9 cellular contexts compared by ENCODE assay signal in genomic region chr7:150378853-150379589, GRCh38. TPM values are rescaled to one million over a fixed set of nuclear protein-coding genes. Genes with fewer than 3 reads are reported as not detected.
DNase-seq lines count a peak whose midpoint lies in the region; ATAC-seq, FAIRE-seq and TF ChIP-seq lines count a peak whose summit lies in the region.
"Had no signal": no experiment of that assay in that cellular context is flagged by ENCODE, and none has a peak within 500 bp of the region (broad histone marks: within the 10 kb centered on the region; RNA-seq: fewer than 3 reads in every experiment).

ZNF775 (plus strand) TSS chr7:150379330; CDS start chr7:150388471, 9,141 bp downstream.

- intact Hi-C loops in activated CD4-positive, alpha-beta T cell treated with anti-CD3 and anti-CD28 coated beads for 36 hours (cut with DNase I, micrococcal nuclease) = loop anchor here (1.0 to 10.0 kb wide), 15 partner anchors 10 to 1132 kb away; partner anchors contain the start of genes ACTR3C (in 2 of the 2), LRRC61 (in 2 of the 2), ABCF2 (in 1 of the 2) and ATP6V0E2 (in 1 of the 2)

- H3K4me1 Mint-ChIP-seq in activated CD4-positive, alpha-beta T cell treated with anti-CD3 and anti-CD28 coated beads for 36 hours = peaks cover 53% of the 10 kb centered on the region

- peaks cover 17% of the 10 kb centered on the region for H3K36me3 ChIP-seq in BE2C

- peaks cover 4% of the 10 kb centered on the region; the same call in 1 of the 2 replicates for H3K4me1 ChIP-seq in BE2C

- no peaks in the 10 kb centered on the region for H3K9me3 Mint-ChIP-seq in activated CD4-positive, alpha-beta T cell treated with anti-CD3 and anti-CD28 coated beads for 36 hours (ENCODE audit: low read depth)

- peak within 1 kb of the TSS; percentile 63 for H3K27ac Mint-ChIP-seq in activated CD4-positive, alpha-beta T cell treated with anti-CD3 and anti-CD28 coated beads for 36 hours

- TF ChIP-seq CTCF in BE2C (IDR thresholded peaks at IDR 0.05; ENCODE audit: low read depth, low read length) (no peak), choroid plexus epithelial cell (conservative IDR thresholded peaks at IDR 0.05; ENCODE audit: low read depth, low read length) (no peak)

- DNase-seq in BE2C = peak; percentile 97
- peak; percentile 95 for DNase-seq in GM19239 (ENCODE audit: insufficient read length, low spot score)
- peak; percentile 80 for DNase-seq in NCI-H510A treated with DMSO at 0.1 percent for 48 hours (lab: John Stamatoyannopoulos, UW)
- peak; percentile 96 for DNase-seq in activated CD4-positive, alpha-beta T cell treated with anti-CD3 and anti-CD28 coated beads for 36 hours
- peak; percentile 93 for DNase-seq in choroid plexus epithelial cell (ENCODE audit: low read depth)
- peak; percentile 98 for DNase-seq in kidney tubule cell (ENCODE audit: low spot score)
- peak; percentile 81 to 93 for DNase-seq in stimulated activated CD4-positive, alpha-beta T cell treated with anti-CD3 and anti-CD28 coated beads, Interleukin-15, amount 100 ng/mL, for 48 hours (ENCODE audit: low read depth in 2 of 2)

- POLR2A ChIA-PET in activated CD4-positive, alpha-beta T cell treated with anti-CD3 and anti-CD28 coated beads for 36 hours (lab: Charles Lee) = no interaction called here

- H3K4me3 ChIP-seq in BE2C (ENCODE audit: low read depth, low read length) = peak within 1 kb of the TSS; percentile 92
- peak within 1 kb of the TSS; percentile 87 for H3K4me3 ChIP-seq in choroid plexus epithelial cell (ENCODE audit: low read depth, low read length)

- no peaks in the 10 kb centered on the region for H3K27me3 ChIP-seq in BE2C

- H3K27me3 Mint-ChIP-seq in activated CD4-positive, alpha-beta T cell treated with anti-CD3 and anti-CD28 coated beads for 36 hours = no peaks in the 10 kb centered on the region

- H3K4me3 Mint-ChIP-seq in activated CD4-positive, alpha-beta T cell treated with anti-CD3 and anti-CD28 coated beads for 36 hours = peak within 1 kb of the TSS; percentile 81

- FAIRE-seq in GM19239 (lab: Jason Lieb, UNC) = peak; percentile 80
- FAIRE-seq: TTC549 had no signal

- H3K9me3 ChIP-seq in BE2C = no peaks in the 10 kb centered on the region

- ATAC-seq in HG03439 (IDR thresholded peaks at IDR 0.05; ENCODE audit: unreplicated experiment) = peak; percentile 78
- ATAC-seq in activated CD4-positive, alpha-beta T cell treated with anti-CD3 and anti-CD28 coated beads for 36 hours = peak; percentile 98

- H3K36me3 Mint-ChIP-seq in activated CD4-positive, alpha-beta T cell treated with anti-CD3 and anti-CD28 coated beads for 36 hours (ENCODE audit: low read depth) = peaks cover 5% of the 10 kb centered on the region

- CTCF ChIA-PET in activated CD4-positive, alpha-beta T cell treated with anti-CD3 and anti-CD28 coated beads for 36 hours (lab: Charles Lee) = interaction anchor here (0.8 to 1.7 kb wide), 3 partner anchors 24 to 26 kb away, joined by 3 to 4 read pairs (median 3); a partner anchor contains a TSS

RNA-seq across cellular contexts. Expression of gene ZNF775, which starts in this region (rescaled TPM):
- polyA plus RNA-seq in BE2C (2012; ENCODE audit: insufficient read depth, insufficient read length, low read depth) = 18.2 TPM
- 1 to 10 TPM; 3.9 to 5.1 TPM for total RNA-seq in activated CD4-positive, alpha-beta T cell treated with anti-CD3 and anti-CD28 coated beads for 36 hours

Comparison
In these comparisons a context has a peak if more than half of its experiments do, and no peak if none do; other contexts are left out.
1. Peak in every context shown above with its lines: DNase-seq, ATAC-seq and H3K4me3 ChIP-seq.